In the genomic region with DNA sequence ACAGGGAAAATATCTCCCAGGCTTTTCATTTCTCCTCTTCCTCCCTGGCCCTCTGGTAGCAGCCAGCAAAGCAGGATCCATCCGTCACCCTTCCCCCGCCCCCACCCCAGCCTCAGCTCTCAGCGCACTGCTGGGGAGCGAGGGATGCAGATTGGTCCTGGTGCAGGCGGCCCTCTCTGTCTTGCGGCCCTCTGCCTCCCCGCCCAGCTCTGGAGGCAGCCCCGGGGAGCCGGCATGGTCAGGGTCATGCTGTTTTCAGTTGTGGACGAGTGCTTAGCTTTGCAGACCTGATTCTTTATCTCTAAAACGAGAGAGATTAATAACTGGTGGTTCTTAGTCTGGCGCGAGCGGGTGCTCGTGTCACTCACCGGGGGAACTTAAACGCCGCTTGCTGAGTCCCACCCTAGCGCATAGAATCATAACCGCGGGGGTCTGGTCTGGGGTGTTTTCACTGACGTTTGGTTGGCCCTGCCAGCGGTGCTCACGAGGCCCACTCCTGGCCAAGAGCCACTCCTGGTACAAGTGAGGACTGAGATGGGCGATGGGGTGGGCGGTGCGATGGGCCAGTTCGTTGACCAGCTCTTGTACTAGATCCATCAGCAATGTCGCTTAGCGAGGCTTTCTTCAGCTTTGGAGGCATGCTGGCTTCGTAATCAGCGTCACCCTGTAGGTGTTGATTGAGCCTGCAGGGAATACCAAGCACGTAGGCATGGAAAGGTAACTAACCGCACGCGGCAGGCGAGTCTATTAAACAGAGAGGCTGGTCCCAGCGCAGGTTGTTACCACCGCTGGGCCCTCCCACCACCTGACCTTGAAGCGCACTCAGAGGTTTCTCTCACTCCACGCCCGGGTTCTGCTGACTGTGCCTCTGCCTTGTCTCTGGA, we compare ENCODE assay signal across 17 cellular contexts.
"Had no signal": no experiment of that assay in that cellular context is flagged by ENCODE, and none has a peak within 500 bp of the region (broad histone marks: within the 10 kb centered on the region; RNA-seq: fewer than 3 reads in every experiment).

No MANE protein-coding gene starts in this region.

- H3K9me3 ChIP-seq: lower lobe of right lung, suprapubic skin had no signal

- H2AFZ ChIP-seq: parathyroid adenoma had no signal

- DNase-seq: activated CD4-positive, alpha-beta T cell treated with anti-CD3 and anti-CD28 coated beads, Interleukin-2, amount 50 U/mL, for 1 hour; activated CD4-positive, CD25-positive, alpha-beta regulatory T cell; activated CD8-positive, alpha-beta memory T cell treated with anti-CD3 and anti-CD28 coated beads for 24 hours; activated gamma-delta T cell treated with Interleukin-2 at 50 U/mL for 16 hours; amygdala; foreskin fibroblast; hypothalamus; lower lobe of right lung; midbrain; retina; stimulated activated CD4-positive, alpha-beta T cell treated with anti-CD3 and anti-CD28 coated beads, Interleukin-4, amount 100 ng/mL, for 24 hours; stimulated activated naive CD4-positive, alpha-beta T cell; SW 1271 had no signal

- H3K4me3 ChIP-seq: coronary artery, lower lobe of right lung, skin epidermis, suprapubic skin had no signal

- H3K27ac ChIP-seq: coronary artery, lower lobe of right lung, parathyroid adenoma, skin epidermis, suprapubic skin had no signal

- H3K27me3 ChIP-seq: suprapubic skin had no signal

- H3K4me1 ChIP-seq: lower lobe of right lung had no signal

- H3K9ac ChIP-seq: parathyroid adenoma had no signal

- H3K36me3 ChIP-seq: lower lobe of right lung had no signal
